13 cellular contexts compared by ENCODE assay signal in genomic region chr11:117384045-117384444, GRCh38. TPM values are rescaled to one million over a fixed set of nuclear protein-coding genes. Genes with fewer than 3 reads are reported as not detected.
DNase-seq lines count a peak whose midpoint lies in the region; ATAC-seq, FAIRE-seq and TF ChIP-seq lines count a peak whose summit lies in the region.
"Had no signal": no experiment of that assay in that cellular context is flagged by ENCODE, and none has a peak within 500 bp of the region (broad histone marks: within the 10 kb centered on the region; RNA-seq: fewer than 3 reads in every experiment).

No MANE protein-coding gene starts in this region.

- TF ChIP-seq POLR2A in A549 (IDR thresholded peaks at IDR 0.05; ENCODE audit: low read length), result no peak
- TF ChIP-seq POLR2A in transverse colon (IDR thresholded peaks at IDR 0.05), result no peak

- TF ChIP-seq RAD21 in A549 (conservative IDR thresholded peaks at IDR 0.05 in 1 of 2, IDR thresholded peaks at IDR 0.05 in 1 of 2), result no peak

- 20% methylated on average over 1 of the region's 1 CpG for WGBS in A549 (ENCODE audit: missing lambda C conversion rate)
- 78% methylated on average over 1 of the region's 1 CpG; no CpG with 5 or more reads in 1 of the 2 donors for WGBS in transverse colon (ENCODE audit: low coverage in 1 of 2), 2 donors

- no peak overlapping the region for H3K4me3 Mint-ChIP-seq in CD8-positive, alpha-beta memory T cell

- H3K36me3 Mint-ChIP-seq in CD8-positive, alpha-beta memory T cell, result peaks cover 9 to 92% (median 29%) of the 10 kb centered on the region in 3 donors

- intact Hi-C loops in transverse colon (cut with DNase I; ENCODE audit: low total_unique reads), result no loop called here

- no peak overlapping the region for H3K4me2 ChIP-seq in A549
- H3K4me2 ChIP-seq: BLaER1 had no signal

- H3K9me3 Mint-ChIP-seq in CD8-positive, alpha-beta memory T cell, result no peaks in the 10 kb centered on the region

- H3K9me3 ChIP-seq in A549 (no peaks in the 10 kb centered on the region), transverse colon (no peaks in the 10 kb centered on the region)
- H3K9me3 ChIP-seq in CD8-positive, alpha-beta memory T cell (ENCODE audit: low read length), result no peaks in the 10 kb centered on the region
- H3K9me3 ChIP-seq: BLaER1 had no signal

- CTCF ChIA-PET in A549 (lab: Yijun Ruan, JAX), result interaction anchor here (1.6 kb wide), 1 partner anchor 460 kb away, joined by 3 read pairs; no protein-coding TSS in a partner anchor
- CTCF ChIA-PET in CD8-positive, alpha-beta memory T cell (lab: Charles Lee), result no interaction called here

- H3K27ac ChIP-seq in A549 (no peak overlapping the region), transverse colon (no peak overlapping the region)
- H3K27ac ChIP-seq in CD8-positive, alpha-beta memory T cell (ENCODE audit: low read depth, low read length), result no peak overlapping the region
- H3K27ac ChIP-seq: BLaER1, cardiac muscle cell had no signal

- ATAC-seq in A549, result peak; percentile 76 to 86

- H3K4me1 ChIP-seq in A549 (no peaks in the 10 kb centered on the region), transverse colon (no peaks in the 10 kb centered on the region)
- no peaks in the 10 kb centered on the region for H3K4me1 ChIP-seq in CD8-positive, alpha-beta memory T cell (ENCODE audit: insufficient read depth, low read length)

- H3K36me3 ChIP-seq in CD8-positive, alpha-beta memory T cell (ENCODE audit: insufficient read depth, low read length), result peaks cover 9% of the 10 kb centered on the region
- peaks cover 0 to 3% (median 0%) of the 10 kb centered on the region in 4 donors for H3K36me3 ChIP-seq in transverse colon

- H3K4me3 ChIP-seq in A549, result no peak overlapping the region
- H3K4me3 ChIP-seq in astrocyte of the spinal cord (ENCODE audit: low read depth, low read length), result no peak overlapping the region
- H3K4me3 ChIP-seq in CD8-positive, alpha-beta memory T cell (ENCODE audit: low read length), result no peak overlapping the region
- no peak overlapping the region for H3K4me3 ChIP-seq in transverse colon
- H3K4me3 ChIP-seq: BLaER1, cardiac muscle cell had no signal

- DNase-seq in A549 (ENCODE audit: low read depth in 1 of 2, low spot score in 1 of 2) (peak; percentile 23 to 31), HK-2 (ENCODE audit: unreplicated experiment) (peak; percentile 43), astrocyte of the spinal cord (ENCODE audit: low read depth, low spot score) (peak; percentile 68), hepatic stellate cell (ENCODE audit: low spot score) (peak; percentile 88), transverse colon (no peak), amygdala (lab: John Stamatoyannopoulos, UW) (no peak)
- no peak for DNase-seq in CD8-positive, alpha-beta memory T cell
- DNase-seq in stimulated activated naive CD4-positive, alpha-beta T cell treated with Interleukin-2 at 50 U/mL for 16 hours (lab: John Stamatoyannopoulos, UW), result no peak
- DNase-seq: activated T-cell treated with anti-CD3 and anti-CD28 coated beads, Interleukin-2, amount 50 U/mL, for 1 hour; NCI-H2029; RPMI8226 had no signal

- H3K27ac Mint-ChIP-seq in CD8-positive, alpha-beta memory T cell, result peak overlapping the region in 1 of 8 donors; percentile 70

- TF ChIP-seq EP300 in A549 (IDR thresholded peaks at IDR 0.05) (no peak), transverse colon (IDR thresholded peaks at IDR 0.05; ENCODE audit: low read depth) (no peak)

- H3K27me3 Mint-ChIP-seq in CD8-positive, alpha-beta memory T cell, result no peaks in the 10 kb centered on the region

- in situ Hi-C loops in astrocyte of the spinal cord (cut with HindIII; ENCODE audit: low sequenced_read_pairs) (no loop called here), transverse colon (cut with MboI; ENCODE audit: low pct_ligation_motif_present in 1 of 4, low pct_unique_long_range_greater_than_20kb in 1 of 4, low sequenced_read_pairs in 3 of 4) (no loop called here)

- FAIRE-seq in A549 (lab: Jason Lieb, UNC), result no peak

- H3K4me1 Mint-ChIP-seq in CD8-positive, alpha-beta memory T cell, result no peaks in the 10 kb centered on the region

- POLR2A ChIA-PET in A549 (lab: Yijun Ruan, JAX), result no interaction called here
- POLR2A ChIA-PET in CD8-positive, alpha-beta memory T cell (lab: Charles Lee), result no interaction called here

- H3K27me3 ChIP-seq in CD8-positive, alpha-beta memory T cell (ENCODE audit: insufficient read depth, low read length, poor library complexity, severe bottlenecking), result no peaks in the 10 kb centered on the region
- no peaks in the 10 kb centered on the region for H3K27me3 ChIP-seq in transverse colon
- H3K27me3 ChIP-seq: BLaER1, cardiac muscle cell had no signal

- TF ChIP-seq CTCF in A549 (IDR thresholded peaks at IDR 0.05) (no peak), astrocyte of the spinal cord (IDR thresholded peaks at IDR 0.05; ENCODE audit: low read depth, low read length) (no peak), transverse colon (IDR thresholded peaks at IDR 0.05) (no peak)

TF ChIP-seq in A549, 52 proteins besides CTCF, POLR2A, EP300 and RAD21:
- TF ChIP-seq BHLHE40 (IDR thresholded peaks at IDR 0.05; ENCODE audit: low read depth, low read length) (peak; percentile 50; the same call in 1 of the 2 replicates), EHF (CRISPR knock-in tag; IDR thresholded peaks at IDR 0.05) (no peak), HOXA7 (CRISPR knock-in tag; IDR thresholded peaks at IDR 0.05) (no peak), MAZ (IDR thresholded peaks at IDR 0.05; ENCODE audit: borderline replicate concordance, low read depth, low read length) (no peak), FOSL2 (IDR thresholded peaks at IDR 0.05) (no peak), FOSL2 (CRISPR knock-in tag; IDR thresholded peaks at IDR 0.05) (0 out of 2 replicates have a peak, but pooled peaks have one; percentile 32), HOXB5 (CRISPR knock-in tag; IDR thresholded peaks at IDR 0.05) (no peak), PHF8 (IDR thresholded peaks at IDR 0.05; ENCODE audit: borderline replicate concordance, low read depth) (no peak)

RNA-seq across cellular contexts. Expression of gene CEP164, which starts 56.4 kb away (rescaled TPM):
- polyA plus RNA-seq in A549 (2011; rRNA removed), result 13.3 and 19.6 TPM in 2 replicates
- 12.2 and 13.5 TPM in 2 replicates for polyA plus RNA-seq in A549 (2012; cell fraction: cytosol; rRNA removed)
- 55.9 and 56.8 TPM in 2 replicates for polyA plus RNA-seq in A549 (2012; cell fraction: nucleus; rRNA removed)
- polyA plus RNA-seq in A549 (2017; fragmentation: RNase III; extraction: RNeasy Plus Mini Kit Qiagen cat#74134 plus additional on column Dnase treatment), result 16.4 to 17.4 TPM (median 16.6 TPM) in 3 replicates
- 14.8 and 22.1 TPM in 2 replicates for polyA minus RNA-seq in A549 (2011; rRNA and poly(A)+ RNA removed)
- 10 to 100 TPM; 34.6 to 40.5 TPM for total RNA-seq in CD8-positive, alpha-beta memory T cell
- 25.7 TPM for polyA plus RNA-seq in CD8-positive, alpha-beta memory T cell
- 10 to 100 TPM in 3 of 4 donors, 1 to 10 TPM in 1; 10.0 to 20.2 (median 15.4) TPM for total RNA-seq in transverse colon

Comparison
In these comparisons a context has a peak if more than half of its experiments do, and no peak if none do; other contexts are left out.
1. DNase-seq: peak in A549 (2 of 2), HK-2 (single experiment), astrocyte of the spinal cord (single experiment) and hepatic stellate cell (single experiment); none in CD8-positive, alpha-beta memory T cell (0 of 5), transverse colon (single experiment), stimulated activated naive CD4-positive, alpha-beta T cell treated with Interleukin-2 at 50 U/mL for 16 hours (single experiment) and amygdala (0 of 56).